Comparison of ENCODE assay signal across 9 cellular contexts in genomic region chr10:84540022-84540616, GRCh38.
DNase-seq lines count a peak whose midpoint lies in the region; ATAC-seq, FAIRE-seq and TF ChIP-seq lines count a peak whose summit lies in the region.
"Had no signal": no experiment of that assay in that cellular context is flagged by ENCODE, and none has a peak within 500 bp of the region (broad histone marks: within the 10 kb centered on the region; RNA-seq: fewer than 3 reads in every experiment).

No MANE protein-coding gene starts in this region.

- H3K27ac ChIP-seq in thoracic aorta, result no peak overlapping the region

- no peaks in the 10 kb centered on the region for H3K9me3 ChIP-seq in thoracic aorta

- H3K27me3 Mint-ChIP-seq in activated T-cell treated with anti-CD3 and anti-CD28 coated beads, Interleukin-2, amount 50 U/mL, for 4 hours (ENCODE audit: low read depth), result peaks cover 25% of the 10 kb centered on the region

- peak; percentile 4 to 6 for ATAC-seq in activated T-cell treated with anti-CD3 and anti-CD28 coated beads, Interleukin-2, amount 50 U/mL, for 4 hours
- ATAC-seq in HG03571 (IDR thresholded peaks at IDR 0.05; ENCODE audit: unreplicated experiment), result peak; percentile 9
- no peak for ATAC-seq in thoracic aorta (ENCODE audit: insufficient number of reproducible peaks, low FRiP score, low read depth)

- peaks cover 0 to 4% of the 10 kb centered on the region in 2 donors for H3K4me1 ChIP-seq in thoracic aorta (ENCODE audit: control insufficient read depth in 1 of 2, low read depth in 2 of 2)

- H3K4me3 ChIP-seq in cardiac fibroblast (replicated peaks in 1 of 2; ENCODE audit: low read depth in 2 of 2, low read length in 2 of 2), result peak overlapping the region in 1 of 2 donors; percentile 50
- H3K4me3 ChIP-seq in thoracic aorta, result peak overlapping the region; percentile 63

- TF ChIP-seq CTCF in cardiac fibroblast (IDR thresholded peaks at IDR 0.05; ENCODE audit: low read depth, low read length) (no peak), thoracic aorta (IDR thresholded peaks at IDR 0.05) (no peak)

- TF ChIP-seq POLR2A in GM12892 (IDR thresholded peaks at IDR 0.05; ENCODE audit: low read depth, low read length), result no peak

- H3K9me3 Mint-ChIP-seq in activated T-cell treated with anti-CD3 and anti-CD28 coated beads, Interleukin-2, amount 50 U/mL, for 4 hours, result no peaks in the 10 kb centered on the region
- H3K9me3 Mint-ChIP-seq: CD8-positive, alpha-beta T cell had no signal

- no peaks in the 10 kb centered on the region for H3K27me3 ChIP-seq in thoracic aorta (replicated peaks; ENCODE audit: insufficient read depth)

- peak overlapping the region; percentile 47 for H3K4me3 Mint-ChIP-seq in activated T-cell treated with anti-CD3 and anti-CD28 coated beads, Interleukin-2, amount 50 U/mL, for 4 hours

- no peaks in the 10 kb centered on the region for H3K36me3 ChIP-seq in thoracic aorta

- DNase-seq in activated T-cell treated with anti-CD3 and anti-CD28 coated beads, Interleukin-2, amount 50 U/mL, for 4 hours, result no peak
- DNase-seq in activated T-cell treated with anti-CD3 and anti-CD28 coated beads for 4 hours (no peak), cardiac fibroblast (ENCODE audit: low read depth in 2 of 2) (peak; percentile 64 to 93), thoracic aorta (ENCODE audit: low spot score) (no peak), HuH-7.5 (ENCODE audit: low spot score) (no peak), NCI-H2029 treated with DMSO at 0.1 percent for 48 hours (lab: John Stamatoyannopoulos, UW) (no peak), GM12892 (ENCODE audit: insufficient read length) (no peak)

- H3K4me1 Mint-ChIP-seq in activated T-cell treated with anti-CD3 and anti-CD28 coated beads, Interleukin-2, amount 50 U/mL, for 4 hours (ENCODE audit: low read depth), result peaks cover 14% of the 10 kb centered on the region

- no peaks in the 10 kb centered on the region for H3K36me3 Mint-ChIP-seq in activated T-cell treated with anti-CD3 and anti-CD28 coated beads, Interleukin-2, amount 50 U/mL, for 4 hours (ENCODE audit: insufficient read depth)
- H3K36me3 Mint-ChIP-seq: CD8-positive, alpha-beta T cell had no signal

- no peak for FAIRE-seq in GM12892 (lab: Jason Lieb, UNC)

Comparison
In these comparisons a context has a peak if more than half of its experiments do, and no peak if none do; other contexts are left out.
1. DNase-seq: peak in cardiac fibroblast (2 of 2); none in activated T-cell treated with anti-CD3 and anti-CD28 coated beads, Interleukin-2, amount 50 U/mL, for 4 hours (single experiment), activated T-cell treated with anti-CD3 and anti-CD28 coated beads for 4 hours (single experiment), thoracic aorta (single experiment), HuH-7.5 (single experiment), NCI-H2029 treated with DMSO at 0.1 percent for 48 hours (single experiment) and GM12892 (single experiment).